In genomic region chr19:35612559-35613321, GRCh38 we compare ENCODE assay signal across 8 cellular contexts. TPM values are rescaled to one million over a fixed set of nuclear protein-coding genes. Genes with fewer than 3 reads are reported as not detected.
DNase-seq lines count a peak whose midpoint lies in the region; ATAC-seq and TF ChIP-seq lines count a peak whose summit lies in the region.

Gene HAUS5, plus strand, starts transcription at chr19:35612735. Its CDS starts 60 bp downstream, at chr19:35612795.

- no peak for TF ChIP-seq CTCF in DOHH2 (IDR thresholded peaks at IDR 0.05; ENCODE audit: low read depth, low read length, poor library complexity, severe bottlenecking)
- no peak; a peak in 1 of 4 replicates for TF ChIP-seq CTCF in GM23338 (conservative IDR thresholded peaks at IDR 0.05; ENCODE audit: low read depth in 2 of 2)
- TF ChIP-seq CTCF in RWPE1 (conservative IDR thresholded peaks at IDR 0.05; ENCODE audit: low read depth) = no peak

- H3K79me2 ChIP-seq in DOHH2 (ENCODE audit: control insufficient read depth, low read length) = peaks cover 15% of the 10 kb centered on the region
- H3K79me2 ChIP-seq in GM23338 (replicated peaks; ENCODE audit: insufficient read depth) = no peaks in the 10 kb centered on the region

- peak; percentile 97 for ATAC-seq in GM23338
- peak; percentile 92 for ATAC-seq in naive thymus-derived CD4-positive, alpha-beta T cell
- ATAC-seq in stimulated activated memory B cell treated with anti-CD40 and anti-IgM and Interleukin-4, amounts not matched to agents 10 μg/mL and 1 μg/mL and 100 μg/mL, for 72 hours = peak; percentile 92

- peaks cover 12% of the 10 kb centered on the region for H3K9me3 Mint-ChIP-seq in GM23338
- H3K9me3 Mint-ChIP-seq in naive thymus-derived CD4-positive, alpha-beta T cell = peaks cover 2 to 11% (median 7%) of the 10 kb centered on the region in 11 donors
- peaks cover 7% of the 10 kb centered on the region for H3K9me3 Mint-ChIP-seq in stimulated activated memory B cell treated with anti-CD40 and anti-IgM and Interleukin-4, amounts not matched to agents 10 μg/mL and 1 μg/mL and 100 μg/mL, for 72 hours

- H3K27ac ChIP-seq in DOHH2 (ENCODE audit: low read depth, low read length) = peak within 1 kb of the TSS; percentile 25; the same call in 1 of the 2 replicates
- no peak within 1 kb of the TSS for H3K27ac ChIP-seq in GM23338 (ENCODE audit: low read depth)
- peak within 1 kb of the TSS; percentile 65 for H3K27ac ChIP-seq in RWPE1
- peak within 1 kb of the TSS; percentile 86 for H3K27ac ChIP-seq in naive thymus-derived CD4-positive, alpha-beta T cell (ENCODE audit: low read depth, low read length)

- CTCF ChIA-PET in RWPE1 (lab: Yijun Ruan, JAX) = no interaction called here
- CTCF ChIA-PET in naive thymus-derived CD4-positive, alpha-beta T cell (lab: Charles Lee) = interaction anchor here (0.5 to 1.2 kb wide), 2 partner anchors 12 to 613 kb away, joined by 3 to 4 read pairs; no protein-coding TSS in a partner anchor

- H3K4me2 ChIP-seq in DOHH2 (ENCODE audit: low read length) (peak within 1 kb of the TSS; percentile 76), GM23338 (peak within 1 kb of the TSS; percentile 98)

- H3K9me2 ChIP-seq in DOHH2 (replicated peaks; ENCODE audit: control insufficient read depth, low read length) = no peaks in the 10 kb centered on the region
- no peaks in the 10 kb centered on the region for H3K9me2 ChIP-seq in GM23338 (ENCODE audit: insufficient read depth)

- H3K36me3 ChIP-seq in DOHH2 (ENCODE audit: control insufficient read depth, low read length) (peaks cover 27% of the 10 kb centered on the region), GM23338 (ENCODE audit: insufficient read depth) (no peaks in the 10 kb centered on the region)
- H3K36me3 ChIP-seq in naive thymus-derived CD4-positive, alpha-beta T cell (ENCODE audit: control insufficient read depth in 2 of 3, insufficient read depth in 3 of 3, low read length in 3 of 3) = peaks cover 0 to 26% (median 0%) of the 10 kb centered on the region in 3 experiments

- H3F3A ChIP-seq in DOHH2 (ENCODE audit: control insufficient read depth, insufficient read depth) (no peaks in the 10 kb centered on the region), GM23338 (replicated peaks; ENCODE audit: low read depth) (no peaks in the 10 kb centered on the region)

- H3K4me3 Mint-ChIP-seq in GM23338 = peak within 1 kb of the TSS; percentile 82
- H3K4me3 Mint-ChIP-seq in naive thymus-derived CD4-positive, alpha-beta T cell = peak within 1 kb of the TSS; percentile 86 to 94 (median 89)
- H3K4me3 Mint-ChIP-seq in stimulated activated memory B cell treated with anti-CD40 and anti-IgM and Interleukin-4, amounts not matched to agents 10 μg/mL and 1 μg/mL and 100 μg/mL, for 72 hours = peak within 1 kb of the TSS; percentile 87

- peak within 1 kb of the TSS; percentile 82 for H3K27ac Mint-ChIP-seq in GM23338
- peak within 1 kb of the TSS; percentile 88 to 98 (median 94) for H3K27ac Mint-ChIP-seq in naive thymus-derived CD4-positive, alpha-beta T cell
- peak within 1 kb of the TSS; percentile 94 for H3K27ac Mint-ChIP-seq in stimulated activated memory B cell treated with anti-CD40 and anti-IgM and Interleukin-4, amounts not matched to agents 10 μg/mL and 1 μg/mL and 100 μg/mL, for 72 hours

- H3K27me3 ChIP-seq in DOHH2 (ENCODE audit: control insufficient read depth, low read length) = no peaks in the 10 kb centered on the region
- H3K27me3 ChIP-seq in GM23338 (ENCODE audit: insufficient read depth) = no peaks in the 10 kb centered on the region
- H3K27me3 ChIP-seq in naive thymus-derived CD4-positive, alpha-beta T cell (ENCODE audit: control insufficient read depth in 2 of 2, insufficient read depth in 2 of 2, low read length in 2 of 2) = no peaks in the 10 kb centered on the region

- peaks cover 18% of the 10 kb centered on the region for H3K36me3 Mint-ChIP-seq in GM23338 (ENCODE audit: low read depth)
- peaks cover 0 to 20% (median 7%) of the 10 kb centered on the region in 5 donors for H3K36me3 Mint-ChIP-seq in naive thymus-derived CD4-positive, alpha-beta T cell
- peaks cover 37% of the 10 kb centered on the region for H3K36me3 Mint-ChIP-seq in stimulated activated memory B cell treated with anti-CD40 and anti-IgM and Interleukin-4, amounts not matched to agents 10 μg/mL and 1 μg/mL and 100 μg/mL, for 72 hours

- H3K9me3 ChIP-seq in DOHH2 (ENCODE audit: control insufficient read depth, insufficient read depth, low read length) = no peaks in the 10 kb centered on the region
- H3K9me3 ChIP-seq in naive thymus-derived CD4-positive, alpha-beta T cell (ENCODE audit: control insufficient read depth in 2 of 3, low read length in 3 of 3) = no peaks in the 10 kb centered on the region

- H3K4me1 Mint-ChIP-seq in GM23338 = no peaks in the 10 kb centered on the region
- H3K4me1 Mint-ChIP-seq in naive thymus-derived CD4-positive, alpha-beta T cell = peaks cover 4 to 50% (median 43%) of the 10 kb centered on the region in 7 donors
- H3K4me1 Mint-ChIP-seq in stimulated activated memory B cell treated with anti-CD40 and anti-IgM and Interleukin-4, amounts not matched to agents 10 μg/mL and 1 μg/mL and 100 μg/mL, for 72 hours = peaks cover 51% of the 10 kb centered on the region

- H3K27me3 Mint-ChIP-seq in GM23338 (ENCODE audit: insufficient read depth, low read depth, poor library complexity) = peaks cover 15% of the 10 kb centered on the region
- H3K27me3 Mint-ChIP-seq in naive thymus-derived CD4-positive, alpha-beta T cell = peaks cover 0 to 2% (median 0%) of the 10 kb centered on the region in 5 donors
- H3K27me3 Mint-ChIP-seq in stimulated activated memory B cell treated with anti-CD40 and anti-IgM and Interleukin-4, amounts not matched to agents 10 μg/mL and 1 μg/mL and 100 μg/mL, for 72 hours = no peaks in the 10 kb centered on the region

- intact Hi-C loops in naive thymus-derived CD4-positive, alpha-beta T cell (cut with micrococcal nuclease) = loop anchor here (1.0 kb wide), 7 partner anchors 16 to 402 kb away; partner anchors contain the start of genes COX6B1 (in 2 of the 2), TMEM147 (in 2 of the 2) and ALKBH6 (in 1 of the 2)

- no peaks in the 10 kb centered on the region for H4K20me1 ChIP-seq in DOHH2 (ENCODE audit: control insufficient read depth, insufficient read depth, low read depth, low read length)
- H4K20me1 ChIP-seq in GM23338 (replicated peaks; ENCODE audit: insufficient read depth) = no peaks in the 10 kb centered on the region

- H2AFZ ChIP-seq in GM23338 = peak within 1 kb of the TSS; percentile 98

- POLR2A ChIA-PET in RWPE1 (lab: Yijun Ruan, JAX; ENCODE audit: low non-redundant PET) = interaction anchor here (0.6 to 0.8 kb wide), 2 partner anchors 43 to 69 kb away, joined by 3 to 5 read pairs; no protein-coding TSS in a partner anchor
- POLR2A ChIA-PET in naive thymus-derived CD4-positive, alpha-beta T cell (lab: Charles Lee) = interaction anchor here (0.9 to 3.2 kb wide), 9 partner anchors 14 to 150 kb away, joined by 3 to 16 read pairs (median 3); partner anchors contain the start of gene COX6B1

- peak within 1 kb of the TSS; percentile 81 for H3K4me3 ChIP-seq in DOHH2 (ENCODE audit: low read length)
- peak within 1 kb of the TSS; percentile 95 for H3K4me3 ChIP-seq in GM23338
- peak within 1 kb of the TSS; percentile 98 for H3K4me3 ChIP-seq in naive thymus-derived CD4-positive, alpha-beta T cell (ENCODE audit: low read length)

- H3K4me1 ChIP-seq in DOHH2 (ENCODE audit: control insufficient read depth, low read length) = peaks cover 28% of the 10 kb centered on the region
- H3K4me1 ChIP-seq in GM23338 (ENCODE audit: insufficient read depth) = no peaks in the 10 kb centered on the region
- peaks cover 24 to 28% of the 10 kb centered on the region in 2 donors for H3K4me1 ChIP-seq in naive thymus-derived CD4-positive, alpha-beta T cell (ENCODE audit: control insufficient read depth in 2 of 2, insufficient read depth in 2 of 2, low read length in 2 of 2)

- DNase-seq in GM23338 (ENCODE audit: low spot score) (peak; percentile 94), LoVo (ENCODE audit: low spot score) (peak; percentile 95), RWPE1 (ENCODE audit: low spot score) (peak; percentile 94), fibroblast of gingiva (ENCODE audit: low read depth) (peak; percentile 86)
- DNase-seq in activated T-helper 1 cell treated with anti-CD3 and anti-CD28 coated beads, Interleukin-2, amount 50 U/mL, for 16 hours (ENCODE audit: low read depth in 1 of 2, low spot score in 1 of 2) = peak; percentile 93 to 94
- peak; percentile 92 to 99 (median 95) for DNase-seq in naive thymus-derived CD4-positive, alpha-beta T cell

TF ChIP-seq in GM23338, 12 proteins besides CTCF, POLR2A, EP300 and RAD21 (continues in another document):
- no peak for TF ChIP-seq NANOG (IDR thresholded peaks at IDR 0.05; ENCODE audit: borderline replicate concordance)
- TF ChIP-seq ZNF331 (CRISPR knock-in tag; IDR thresholded peaks at IDR 0.05; ENCODE audit: low read depth) = no peak
- TF ChIP-seq ZNF114 (CRISPR knock-in tag; IDR thresholded peaks at IDR 0.05) = no peak
- TF ChIP-seq POLR2AphosphoS5 (IDR thresholded peaks at IDR 0.05; ENCODE audit: low read depth) = peak; percentile 84
- peak; percentile 100 for TF ChIP-seq CREB1 (CRISPR knock-in tag; IDR thresholded peaks at IDR 0.05; ENCODE audit: low read depth)
- no peak for TF ChIP-seq EZH2 (IDR thresholded peaks at IDR 0.05; ENCODE audit: low read depth, unreplicated experiment)
- peak; percentile 37; the same call in 1 of the 2 replicates for TF ChIP-seq ETS1 (IDR thresholded peaks at IDR 0.05)
- TF ChIP-seq JUNB (IDR thresholded peaks at IDR 0.05; ENCODE audit: unreplicated experiment) = no peak
- TF ChIP-seq STAT1 (IDR thresholded peaks at IDR 0.05; ENCODE audit: unreplicated experiment) = no peak

RNA-seq across cellular contexts. Expression of gene HAUS5, which starts in this region (rescaled TPM):
- 17.9 and 21.9 TPM in 2 replicates for total RNA-seq in GM23338 (2014; rRNA removed; shearing (Covaris generic))
- polyA plus RNA-seq in GM23338 (2016; fragmentation: Nextera tagmentation; extraction: Ambion mirVana) = 22.3 and 23.2 TPM in 2 replicates
- 10 to 100 TPM; 23.6 to 40.0 (median 28.4) TPM for total RNA-seq in naive thymus-derived CD4-positive, alpha-beta T cell
- polyA plus RNA-seq in naive thymus-derived CD4-positive, alpha-beta T cell = 1 to 10 TPM; 7.6 TPM
